17 cellular contexts compared by ENCODE assay signal in the genomic region with DNA sequence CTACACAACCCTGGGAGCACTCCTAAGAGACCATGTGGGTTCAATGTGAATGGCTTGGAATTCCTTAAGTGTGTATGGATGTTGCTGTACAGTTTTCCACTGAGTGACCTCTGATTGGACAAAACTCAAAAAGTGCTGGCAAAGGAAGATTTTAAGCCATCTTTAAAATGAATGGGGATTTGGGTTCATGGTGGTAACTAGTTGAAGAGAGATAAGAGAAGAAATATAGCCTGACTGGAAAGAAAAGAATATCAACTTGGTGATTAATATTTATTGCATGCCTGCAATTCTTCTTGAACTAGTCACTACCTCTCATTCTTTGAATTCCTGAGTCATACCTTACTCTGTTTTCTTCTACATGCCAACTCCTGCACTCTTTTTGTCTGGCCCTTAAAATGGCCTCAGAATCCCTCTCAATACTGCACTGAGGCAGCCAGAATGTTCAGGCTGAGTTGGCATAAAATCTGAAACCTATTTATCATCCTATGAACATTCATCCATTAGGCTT.
A peak's percentile ranks its signal among the peaks of the same experiment; 100 is the strongest.
DNase-seq lines count a peak whose midpoint lies in the region; ATAC-seq, FAIRE-seq and TF ChIP-seq lines count a peak whose summit lies in the region.
"Had no signal": no experiment of that assay in that cellular context is flagged by ENCODE, and none has a peak within 500 bp of the region (broad histone marks: within the 10 kb centered on the region; RNA-seq: fewer than 3 reads in every experiment).

No MANE protein-coding gene starts in this region.

- in situ Hi-C loops in brain microvascular endothelial cell (cut with HindIII; ENCODE audit: low pct_ligation_motif_present, low sequenced_read_pairs): no loop called here

- H2AFZ ChIP-seq in mesenchymal stem cell (ENCODE audit: low read depth, low read length): no peak overlapping the region

- peak overlapping the region; percentile 68 for H2BK5ac ChIP-seq in mesenchymal stem cell (ENCODE audit: low read depth, low read length, poor library complexity, severe bottlenecking)

- H2BK15ac ChIP-seq in mesenchymal stem cell (ENCODE audit: low read depth, poor library complexity, severe bottlenecking): no peak overlapping the region

- H3K9me3 ChIP-seq in MG63: peaks cover 5% of the 10 kb centered on the region
- no peaks in the 10 kb centered on the region for H3K9me3 ChIP-seq in mesenchymal stem cell (ENCODE audit: control insufficient read depth, low read length)

- ATAC-seq in GM21360 (IDR thresholded peaks at IDR 0.05; ENCODE audit: unreplicated experiment): no peak

- no peak overlapping the region for H3K27ac Mint-ChIP-seq in CD14-positive monocyte
- H3K27ac Mint-ChIP-seq: activated naive CD8-positive, alpha-beta T cell treated with anti-CD3 and anti-CD28 coated beads, Interleukin-2, amount 10 ng/mL, durations not matched to agents 7 days and 5 days had no signal

- no peak overlapping the region for H2BK12ac ChIP-seq in mesenchymal stem cell (ENCODE audit: low read length in 2 of 2)

- no peaks in the 10 kb centered on the region for H3K36me3 Mint-ChIP-seq in CD14-positive monocyte
- H3K36me3 Mint-ChIP-seq: activated naive CD8-positive, alpha-beta T cell treated with anti-CD3 and anti-CD28 coated beads, Interleukin-2, amount 10 ng/mL, durations not matched to agents 7 days and 5 days had no signal

- no peaks in the 10 kb centered on the region for H3K4me1 Mint-ChIP-seq in CD14-positive monocyte
- H3K4me1 Mint-ChIP-seq: activated naive CD8-positive, alpha-beta T cell treated with anti-CD3 and anti-CD28 coated beads, Interleukin-2, amount 10 ng/mL, durations not matched to agents 7 days and 5 days had no signal

- H3K27me3 ChIP-seq in MG63: no peaks in the 10 kb centered on the region
- no peaks in the 10 kb centered on the region for H3K27me3 ChIP-seq in brain microvascular endothelial cell (replicated peaks)
- H3K27me3 ChIP-seq in mesenchymal stem cell (ENCODE audit: control insufficient read depth in 1 of 2, insufficient read depth in 1 of 2, low read length in 2 of 2): no peaks in the 10 kb centered on the region
- H3K27me3 ChIP-seq: dorsolateral prefrontal cortex had no signal

- H3K27ac ChIP-seq in brain microvascular endothelial cell (peak overlapping the region; percentile 58), mesenchymal stem cell (ENCODE audit: low read length, poor library complexity, severe bottlenecking) (peak overlapping the region; percentile 75)
- H3K27ac ChIP-seq: dorsolateral prefrontal cortex had no signal

- intact Hi-C loops in CD14-positive monocyte (cut with micrococcal nuclease): no loop called here

- H3K4me3 ChIP-seq in MG63 (no peak overlapping the region), brain microvascular endothelial cell (ENCODE audit: low read depth, low read length) (no peak overlapping the region), mesenchymal stem cell (ENCODE audit: insufficient read depth in 1 of 2, low read depth in 1 of 2, low read length in 2 of 2) (no peak overlapping the region)
- H3K4me3 ChIP-seq: dorsolateral prefrontal cortex had no signal

- H3K9ac ChIP-seq in mesenchymal stem cell (ENCODE audit: low read length): peak overlapping the region; percentile 3

- peaks cover 0 to 7% (median 0%) of the 10 kb centered on the region in 7 donors for H3K9me3 Mint-ChIP-seq in CD14-positive monocyte
- H3K9me3 Mint-ChIP-seq: activated naive CD8-positive, alpha-beta T cell treated with anti-CD3 and anti-CD28 coated beads, Interleukin-2, amount 10 ng/mL, durations not matched to agents 7 days and 5 days had no signal

- no peak overlapping the region for H3K4ac ChIP-seq in mesenchymal stem cell (ENCODE audit: low read depth in 1 of 2, low read length in 2 of 2)

- H3K79me1 ChIP-seq in mesenchymal stem cell (replicated peaks; ENCODE audit: low read length, poor library complexity, severe bottlenecking): no peaks in the 10 kb centered on the region

- peaks cover 1% of the 10 kb centered on the region for H3K4me1 ChIP-seq in mesenchymal stem cell (ENCODE audit: control insufficient read depth, insufficient read depth, low read depth, low read length)

- no peak overlapping the region for H4K8ac ChIP-seq in mesenchymal stem cell (ENCODE audit: low read length)

- FAIRE-seq in GM12892 (lab: Jason Lieb, UNC): no peak
- FAIRE-seq: TTC549 had no signal

- H3K18ac ChIP-seq in mesenchymal stem cell (ENCODE audit: low read depth in 1 of 2, low read length in 2 of 2): peak overlapping the region in 1 of 2 experiments; percentile 5

- no peak overlapping the region for H3K4me2 ChIP-seq in mesenchymal stem cell (ENCODE audit: low read length, poor library complexity, severe bottlenecking)

- no peak overlapping the region for H2BK120ac ChIP-seq in mesenchymal stem cell (ENCODE audit: low read depth, low read length)

- H2AK5ac ChIP-seq in mesenchymal stem cell (ENCODE audit: low read length, severe bottlenecking): no peak overlapping the region

- no peak overlapping the region for H4K91ac ChIP-seq in mesenchymal stem cell (ENCODE audit: low read length)

- TF ChIP-seq CTCF in brain microvascular endothelial cell (IDR thresholded peaks at IDR 0.05; ENCODE audit: low read depth, low read length, missing control alignments) (no peak), CD14-positive monocyte (IDR thresholded peaks at IDR 0.05) (no peak)

- TF ChIP-seq POLR2A in GM12892 (IDR thresholded peaks at IDR 0.05; ENCODE audit: low read depth, low read length): no peak

- peaks cover 6 to 11% (median 7%) of the 10 kb centered on the region in 3 donors for H3K27me3 Mint-ChIP-seq in CD14-positive monocyte (ENCODE audit: low read depth in 3 of 3)

- no peak overlapping the region for H3K23ac ChIP-seq in mesenchymal stem cell (ENCODE audit: low read length in 2 of 2)

- H3K14ac ChIP-seq in mesenchymal stem cell (ENCODE audit: low read length in 2 of 2): no peak overlapping the region

- peak; percentile 75 for DNase-seq in Daoy (ENCODE audit: low read depth)
- DNase-seq in MG63: peak; percentile 60
- DNase-seq in brain microvascular endothelial cell: no peak
- DNase-seq in mesenchymal stem cell: peak; percentile 16
- DNase-seq in cerebellum (ENCODE audit: low spot score): no peak
- no peak for DNase-seq in CD14-positive monocyte (ENCODE audit: low spot score)
- DNase-seq in GM12892 (ENCODE audit: insufficient read length): no peak
- DNase-seq: activated naive CD8-positive, alpha-beta T cell treated with anti-CD3 and anti-CD28 coated beads, Interleukin-2, amount 10 ng/mL, durations not matched to agents 7 days and 5 days; dorsolateral prefrontal cortex; MM.1S; NCI-H345; posterior cingulate gyrus; RPMI8226; stimulated activated CD4-positive, alpha-beta T cell treated with anti-CD3 and anti-CD28 coated beads, Interleukin-2, amount 100 ng/mL, for 48 hours; stimulated activated naive CD4-positive, alpha-beta T cell had no signal

- H3K36me3 ChIP-seq in MG63 (no peaks in the 10 kb centered on the region), brain microvascular endothelial cell (replicated peaks) (no peaks in the 10 kb centered on the region), mesenchymal stem cell (ENCODE audit: control insufficient read depth in 1 of 2, insufficient read depth in 2 of 2, low read depth in 1 of 2, low read length in 2 of 2) (no peaks in the 10 kb centered on the region)

- no peak overlapping the region for H3K4me3 Mint-ChIP-seq in CD14-positive monocyte
- H3K4me3 Mint-ChIP-seq: activated naive CD8-positive, alpha-beta T cell treated with anti-CD3 and anti-CD28 coated beads, Interleukin-2, amount 10 ng/mL, durations not matched to agents 7 days and 5 days had no signal

Comparison
In these comparisons a context has a peak if more than half of its experiments do, and no peak if none do; other contexts are left out.
1. DNase-seq: peak in Daoy (single experiment), MG63 (single experiment) and mesenchymal stem cell (single experiment); none in brain microvascular endothelial cell (single experiment), cerebellum (single experiment), CD14-positive monocyte (single experiment) and GM12892 (single experiment).